10 cellular contexts compared by ENCODE assay signal in genomic region chr6:11392778-11393507, GRCh38.
DNase-seq lines count a peak whose midpoint lies in the region; ATAC-seq and TF ChIP-seq lines count a peak whose summit lies in the region.
"Had no signal": no experiment of that assay in that cellular context is flagged by ENCODE, and none has a peak within 500 bp of the region (broad histone marks: within the 10 kb centered on the region; RNA-seq: fewer than 3 reads in every experiment).

No MANE protein-coding gene starts in this region.

- DNase-seq in activated naive CD8-positive, alpha-beta T cell treated with anti-CD3 and anti-CD28 coated beads, Interleukin-2, amount 50 U/mL, for 24 hours = no peak
- DNase-seq in activated naive CD8-positive, alpha-beta T cell treated with anti-CD3 and anti-CD28 coated beads for 36 hours = no peak
- DNase-seq in UCSD-AML1 (lab: John Stamatoyannopoulos, UW; ENCODE audit: unreplicated experiment) (peak; percentile 27), right lobe of liver (peak; percentile 83 to 92 (median 90)), midbrain (lab: John Stamatoyannopoulos, UW) (no peak)
- DNase-seq in CD8-positive, alpha-beta T cell = no peak
- DNase-seq: activated CD4-positive, CD25-positive, alpha-beta regulatory T cell treated with anti-CD3 and anti-CD28 coated beads, Interleukin-2, amount 50 U/mL, for 72 hours had no signal

- peaks cover 0 to 23% (median 10%) of the 10 kb centered on the region in 4 donors for H3K4me1 ChIP-seq in right lobe of liver
- no peaks in the 10 kb centered on the region for H3K4me1 ChIP-seq in CD8-positive, alpha-beta T cell (ENCODE audit: insufficient read depth, low read length)

- no peak overlapping the region for H3K4me3 Mint-ChIP-seq in activated naive CD8-positive, alpha-beta T cell treated with anti-CD3 and anti-CD28 coated beads, Interleukin-2, amount 50 U/mL, for 24 hours
- no peak overlapping the region for H3K4me3 Mint-ChIP-seq in activated naive CD8-positive, alpha-beta T cell treated with anti-CD3 and anti-CD28 coated beads for 36 hours
- no peak overlapping the region for H3K4me3 Mint-ChIP-seq in CD8-positive, alpha-beta T cell
- H3K4me3 Mint-ChIP-seq: stimulated activated memory B cell treated with anti-CD40 and anti-IgM and Interleukin-4, amounts not matched to agents 10 μg/mL and 1 μg/mL and 100 μg/mL, for 72 hours had no signal

- H3K4me1 Mint-ChIP-seq in activated naive CD8-positive, alpha-beta T cell treated with anti-CD3 and anti-CD28 coated beads, Interleukin-2, amount 50 U/mL, for 24 hours = peaks cover 3% of the 10 kb centered on the region
- no peaks in the 10 kb centered on the region for H3K4me1 Mint-ChIP-seq in activated naive CD8-positive, alpha-beta T cell treated with anti-CD3 and anti-CD28 coated beads for 36 hours
- no peaks in the 10 kb centered on the region for H3K4me1 Mint-ChIP-seq in CD8-positive, alpha-beta T cell (ENCODE audit: low read depth)

- H3K27me3 ChIP-seq in right lobe of liver = no peaks in the 10 kb centered on the region
- no peaks in the 10 kb centered on the region for H3K27me3 ChIP-seq in CD8-positive, alpha-beta T cell (ENCODE audit: insufficient read depth, low read length)

- no peaks in the 10 kb centered on the region for H3K36me3 Mint-ChIP-seq in activated naive CD8-positive, alpha-beta T cell treated with anti-CD3 and anti-CD28 coated beads, Interleukin-2, amount 50 U/mL, for 24 hours (ENCODE audit: low read depth)
- no peaks in the 10 kb centered on the region for H3K36me3 Mint-ChIP-seq in activated naive CD8-positive, alpha-beta T cell treated with anti-CD3 and anti-CD28 coated beads for 36 hours
- no peaks in the 10 kb centered on the region for H3K36me3 Mint-ChIP-seq in CD8-positive, alpha-beta T cell
- H3K36me3 Mint-ChIP-seq: stimulated activated memory B cell treated with anti-CD40 and anti-IgM and Interleukin-4, amounts not matched to agents 10 μg/mL and 1 μg/mL and 100 μg/mL, for 72 hours had no signal

- POLR2A ChIA-PET in CD8-positive, alpha-beta T cell (lab: Charles Lee) = no interaction called here

- TF ChIP-seq POLR2A in right lobe of liver (IDR thresholded peaks at IDR 0.05) = peak; percentile 40

- peaks cover 2% of the 10 kb centered on the region for H3K27me3 Mint-ChIP-seq in activated naive CD8-positive, alpha-beta T cell treated with anti-CD3 and anti-CD28 coated beads, Interleukin-2, amount 50 U/mL, for 24 hours
- no peaks in the 10 kb centered on the region for H3K27me3 Mint-ChIP-seq in activated naive CD8-positive, alpha-beta T cell treated with anti-CD3 and anti-CD28 coated beads for 36 hours
- H3K27me3 Mint-ChIP-seq in CD8-positive, alpha-beta T cell (ENCODE audit: low read depth) = peaks cover 3% of the 10 kb centered on the region
- H3K27me3 Mint-ChIP-seq: stimulated activated memory B cell treated with anti-CD40 and anti-IgM and Interleukin-4, amounts not matched to agents 10 μg/mL and 1 μg/mL and 100 μg/mL, for 72 hours had no signal

- H3K36me3 ChIP-seq in right lobe of liver = no peaks in the 10 kb centered on the region
- H3K36me3 ChIP-seq in CD8-positive, alpha-beta T cell (ENCODE audit: insufficient read depth, low read length) = no peaks in the 10 kb centered on the region

- peaks cover 8% of the 10 kb centered on the region for H3K9me3 Mint-ChIP-seq in activated naive CD8-positive, alpha-beta T cell treated with anti-CD3 and anti-CD28 coated beads, Interleukin-2, amount 50 U/mL, for 24 hours
- no peaks in the 10 kb centered on the region for H3K9me3 Mint-ChIP-seq in activated naive CD8-positive, alpha-beta T cell treated with anti-CD3 and anti-CD28 coated beads for 36 hours
- peaks cover 2% of the 10 kb centered on the region for H3K9me3 Mint-ChIP-seq in CD8-positive, alpha-beta T cell

- CTCF ChIA-PET in CD8-positive, alpha-beta T cell (lab: Charles Lee) = interaction anchor here (1.0 kb wide), 1 partner anchor 195 kb away, joined by 3 read pairs; no protein-coding TSS in a partner anchor

- 23% methylated on average over 11 of the region's 11 CpGs for WGBS in right lobe of liver (ENCODE audit: insufficient coverage, low coverage, low lambda C conversion rate, missing lambda C conversion rate)

- no peak for ATAC-seq in activated naive CD8-positive, alpha-beta T cell treated with anti-CD3 and anti-CD28 coated beads, Interleukin-2, amount 50 U/mL, for 24 hours
- peak; percentile 78 to 88 (median 84) for ATAC-seq in right lobe of liver
- no peak for ATAC-seq in HG03135 (IDR thresholded peaks at IDR 0.05; ENCODE audit: unreplicated experiment)
- ATAC-seq in GM21737 (IDR thresholded peaks at IDR 0.05; ENCODE audit: unreplicated experiment) = no peak
- ATAC-seq in CD8-positive, alpha-beta T cell = no peak
- ATAC-seq: stimulated activated memory B cell treated with anti-CD40 and anti-IgM and Interleukin-4, amounts not matched to agents 10 μg/mL and 1 μg/mL and 100 μg/mL, for 72 hours had no signal

- no peak for TF ChIP-seq CTCF in right lobe of liver (IDR thresholded peaks at IDR 0.05)
- TF ChIP-seq CTCF in CD8-positive, alpha-beta T cell (IDR thresholded peaks at IDR 0.05) = no peak

- H3K9me3 ChIP-seq in right lobe of liver = no peaks in the 10 kb centered on the region
- H3K9me3 ChIP-seq in CD8-positive, alpha-beta T cell (ENCODE audit: low read length) = no peaks in the 10 kb centered on the region

- H3K27ac ChIP-seq in right lobe of liver = peak overlapping the region; percentile 86 to 90 (median 88)
- no peak overlapping the region for H3K27ac ChIP-seq in CD8-positive, alpha-beta T cell (ENCODE audit: low read depth, low read length)

- peak overlapping the region; percentile 29 for H3K27ac Mint-ChIP-seq in activated naive CD8-positive, alpha-beta T cell treated with anti-CD3 and anti-CD28 coated beads, Interleukin-2, amount 50 U/mL, for 24 hours
- H3K27ac Mint-ChIP-seq in activated naive CD8-positive, alpha-beta T cell treated with anti-CD3 and anti-CD28 coated beads for 36 hours = no peak overlapping the region
- no peak overlapping the region for H3K27ac Mint-ChIP-seq in CD8-positive, alpha-beta T cell
- H3K27ac Mint-ChIP-seq: stimulated activated memory B cell treated with anti-CD40 and anti-IgM and Interleukin-4, amounts not matched to agents 10 μg/mL and 1 μg/mL and 100 μg/mL, for 72 hours had no signal

- H3K4me3 ChIP-seq in right lobe of liver = no peak overlapping the region
- H3K4me3 ChIP-seq in CD8-positive, alpha-beta T cell (ENCODE audit: low read depth, low read length) = no peak overlapping the region

- intact Hi-C loops in right lobe of liver (cut with DNase I) = no loop called here
- intact Hi-C loops in CD8-positive, alpha-beta T cell (cut with DNase I, micrococcal nuclease) = no loop called here

Comparison
In these comparisons a context has a peak if more than half of its experiments do, and no peak if none do; other contexts are left out.
1. ATAC-seq: peak in right lobe of liver (4 of 4); none in activated naive CD8-positive, alpha-beta T cell treated with anti-CD3 and anti-CD28 coated beads, Interleukin-2, amount 50 U/mL, for 24 hours (single experiment), HG03135 (single experiment), GM21737 (single experiment) and CD8-positive, alpha-beta T cell (single experiment).
2. DNase-seq: peak in UCSD-AML1 (single experiment) and right lobe of liver (3 of 3); none in activated naive CD8-positive, alpha-beta T cell treated with anti-CD3 and anti-CD28 coated beads, Interleukin-2, amount 50 U/mL, for 24 hours (single experiment), activated naive CD8-positive, alpha-beta T cell treated with anti-CD3 and anti-CD28 coated beads for 36 hours (single experiment), midbrain (single experiment) and CD8-positive, alpha-beta T cell (0 of 7).